1 cellular context compared by ENCODE assay signal in the genomic region with DNA sequence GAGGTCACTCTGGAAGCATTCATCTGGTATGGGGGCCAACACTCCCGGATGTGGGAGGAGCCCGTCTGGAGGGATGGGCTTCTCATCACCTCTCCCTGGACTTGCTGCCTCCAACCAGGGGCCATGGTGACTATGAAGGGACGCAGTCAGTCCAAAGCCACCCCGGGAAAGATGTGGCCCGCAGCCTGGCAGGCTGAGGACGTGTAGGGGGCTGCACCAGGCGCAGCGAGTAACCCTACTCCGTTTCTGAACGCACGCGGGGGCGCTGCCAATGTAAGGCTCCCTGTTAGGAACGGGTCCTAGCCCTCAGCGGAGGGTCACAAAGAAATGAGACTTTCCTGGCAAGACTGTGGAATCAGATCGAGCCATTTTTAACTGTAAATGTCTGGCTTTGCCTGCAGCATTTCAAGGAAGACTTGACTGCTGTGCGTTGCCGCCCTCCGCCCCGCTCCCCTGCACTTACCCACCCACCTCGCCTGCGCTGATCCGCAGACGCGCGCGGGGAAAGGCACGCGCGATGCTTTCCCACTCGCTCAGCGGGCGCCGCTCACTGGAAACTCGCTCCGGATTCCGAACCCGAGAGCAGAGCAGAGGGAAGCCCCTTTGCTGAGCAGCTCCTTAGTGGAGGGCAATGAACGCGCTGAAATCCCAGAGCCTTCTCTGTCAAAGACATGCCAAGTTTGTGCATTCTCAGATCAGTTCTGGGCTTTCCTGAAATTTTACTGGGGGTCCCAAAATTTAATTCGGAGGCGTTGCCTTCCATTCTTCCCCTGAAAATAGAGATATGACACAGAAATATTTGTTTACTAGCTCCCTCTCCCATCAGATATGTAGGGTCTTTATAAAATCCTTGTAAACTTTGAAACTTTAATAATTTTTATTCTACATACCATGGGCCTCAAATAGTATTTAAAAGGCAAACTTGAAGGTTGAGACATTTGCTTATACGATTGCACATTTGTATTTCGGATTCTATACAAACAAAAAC.
TF ChIP-seq lines count a peak whose summit lies in the region.

No MANE protein-coding gene starts in this region.

TF ChIP-seq in H1, 55 proteins besides CTCF, POLR2A, EP300 and RAD21 (continued from another document):
- TF ChIP-seq YY1 (IDR thresholded peaks at IDR 0.05; ENCODE audit: low read depth, low read length) (no peak), CREB1 (IDR thresholded peaks at IDR 0.05) (no peak), GTF2F1 (IDR thresholded peaks at IDR 0.05; ENCODE audit: borderline replicate concordance, low read depth, low read length) (no peak), SP4 (IDR thresholded peaks at IDR 0.05; ENCODE audit: low read length) (no peak), PHF8 (conservative IDR thresholded peaks at IDR 0.05; ENCODE audit: low read depth, low read length) (peak; percentile 56; the same call in 1 of the 2 replicates), BACH1 (IDR thresholded peaks at IDR 0.05; ENCODE audit: low read length) (peak; percentile 62; the same call in 1 of the 2 replicates), SP2 (IDR thresholded peaks at IDR 0.05; ENCODE audit: low read length) (no peak), RBBP5 (IDR thresholded peaks at IDR 0.05; ENCODE audit: borderline replicate concordance, low read depth, low read length) (no peak), POU5F1 (IDR thresholded peaks at IDR 0.05; ENCODE audit: low read depth, low read length) (no peak), SAP30 (IDR thresholded peaks at IDR 0.05; ENCODE audit: insufficient read depth, insufficient replicate concordance, low read length) (no peak), EZH2 (IDR thresholded peaks at IDR 0.05; ENCODE audit: low read depth, low read length, severe bottlenecking) (peak; percentile 31), NRF1 (IDR thresholded peaks at IDR 0.05; ENCODE audit: low read depth, low read length) (no peak), EGR1 (IDR thresholded peaks at IDR 0.05; ENCODE audit: borderline replicate concordance, low read depth, low read length) (no peak), HDAC2 (IDR thresholded peaks at IDR 0.05; ENCODE audit: borderline replicate concordance in 1 of 2, low read depth in 2 of 2, low read length in 2 of 2) (peak; percentile 48 to 76; a peak in 2 of 4 replicates), ASH2L (IDR thresholded peaks at IDR 0.05; ENCODE audit: low read length) (peak; percentile 65), TBP (IDR thresholded peaks at IDR 0.05; ENCODE audit: low read depth, low read length) (peak; percentile 80), GABPA (IDR thresholded peaks at IDR 0.05; ENCODE audit: borderline replicate concordance, insufficient read depth, low read length) (no peak), RNF2 (IDR thresholded peaks at IDR 0.05; ENCODE audit: borderline replicate concordance, low read depth, low read length, missing control alignments, poor library complexity, severe bottlenecking) (no peak), SRF (IDR thresholded peaks at IDR 0.05; ENCODE audit: low read depth, low read length) (no peak), FOSL1 (IDR thresholded peaks at IDR 0.05; ENCODE audit: insufficient read depth, low read depth, low read length) (no peak), CTBP2 (IDR thresholded peaks at IDR 0.05; ENCODE audit: borderline replicate concordance, insufficient read depth, insufficient read length, low read length) (peak; percentile 55), BRCA1 (IDR thresholded peaks at IDR 0.05; ENCODE audit: low read depth, low read length) (no peak), TAF1 (IDR thresholded peaks at IDR 0.05; ENCODE audit: low read depth, low read length) (peak; percentile 61), TEAD4 (IDR thresholded peaks at IDR 0.05; ENCODE audit: low read depth, low read length) (no peak), HDAC6 (IDR thresholded peaks at IDR 0.05; ENCODE audit: low read depth, low read length) (no peak), JUND (IDR thresholded peaks at IDR 0.05; ENCODE audit: low read length) (no peak), MAFK (IDR thresholded peaks at IDR 0.05; ENCODE audit: low read depth, low read length) (no peak), POLR2AphosphoS5 (IDR thresholded peaks at IDR 0.05; ENCODE audit: low read depth, low read length) (peak; percentile 57), NANOG (IDR thresholded peaks at IDR 0.05; ENCODE audit: insufficient read depth, low read depth, low read length, poor library complexity, severe bottlenecking) (no peak), ZNF274 (IDR thresholded peaks at IDR 0.05; ENCODE audit: borderline replicate concordance, extremely low read depth, low read length) (no peak), CEBPB (IDR thresholded peaks at IDR 0.05; ENCODE audit: low read depth, low read length) (no peak), KDM4A (IDR thresholded peaks at IDR 0.05; ENCODE audit: low read depth, low read length, severe bottlenecking) (peak; percentile 75)
- TF ChIP-seq, protein P1, sequence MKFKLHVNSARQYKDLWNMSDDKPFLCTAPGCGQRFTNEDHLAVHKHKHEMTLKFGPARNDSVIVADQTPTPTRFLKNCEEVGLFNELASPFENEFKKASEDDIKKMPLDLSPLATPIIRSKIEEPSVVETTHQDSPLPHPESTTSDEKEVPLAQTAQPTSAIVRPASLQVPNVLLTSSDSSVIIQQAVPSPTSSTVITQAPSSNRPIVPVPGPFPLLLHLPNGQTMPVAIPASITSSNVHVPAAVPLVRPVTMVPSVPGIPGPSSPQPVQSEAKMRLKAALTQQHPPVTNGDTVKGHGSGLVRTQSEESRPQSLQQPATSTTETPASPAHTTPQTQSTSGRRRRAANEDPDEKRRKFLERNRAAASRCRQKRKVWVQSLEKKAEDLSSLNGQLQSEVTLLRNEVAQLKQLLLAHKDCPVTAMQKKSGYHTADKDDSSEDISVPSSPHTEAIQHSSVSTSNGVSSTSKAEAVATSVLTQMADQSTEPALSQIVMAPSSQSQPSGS (IDR thresholded peaks at IDR 0.05; ENCODE audit: low read length) = no peak
- TF ChIP-seq, protein P2, sequence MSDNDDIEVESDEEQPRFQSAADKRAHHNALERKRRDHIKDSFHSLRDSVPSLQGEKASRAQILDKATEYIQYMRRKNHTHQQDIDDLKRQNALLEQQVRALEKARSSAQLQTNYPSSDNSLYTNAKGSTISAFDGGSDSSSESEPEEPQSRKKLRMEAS (IDR thresholded peaks at IDR 0.05) = no peak
- TF ChIP-seq, protein P3, sequence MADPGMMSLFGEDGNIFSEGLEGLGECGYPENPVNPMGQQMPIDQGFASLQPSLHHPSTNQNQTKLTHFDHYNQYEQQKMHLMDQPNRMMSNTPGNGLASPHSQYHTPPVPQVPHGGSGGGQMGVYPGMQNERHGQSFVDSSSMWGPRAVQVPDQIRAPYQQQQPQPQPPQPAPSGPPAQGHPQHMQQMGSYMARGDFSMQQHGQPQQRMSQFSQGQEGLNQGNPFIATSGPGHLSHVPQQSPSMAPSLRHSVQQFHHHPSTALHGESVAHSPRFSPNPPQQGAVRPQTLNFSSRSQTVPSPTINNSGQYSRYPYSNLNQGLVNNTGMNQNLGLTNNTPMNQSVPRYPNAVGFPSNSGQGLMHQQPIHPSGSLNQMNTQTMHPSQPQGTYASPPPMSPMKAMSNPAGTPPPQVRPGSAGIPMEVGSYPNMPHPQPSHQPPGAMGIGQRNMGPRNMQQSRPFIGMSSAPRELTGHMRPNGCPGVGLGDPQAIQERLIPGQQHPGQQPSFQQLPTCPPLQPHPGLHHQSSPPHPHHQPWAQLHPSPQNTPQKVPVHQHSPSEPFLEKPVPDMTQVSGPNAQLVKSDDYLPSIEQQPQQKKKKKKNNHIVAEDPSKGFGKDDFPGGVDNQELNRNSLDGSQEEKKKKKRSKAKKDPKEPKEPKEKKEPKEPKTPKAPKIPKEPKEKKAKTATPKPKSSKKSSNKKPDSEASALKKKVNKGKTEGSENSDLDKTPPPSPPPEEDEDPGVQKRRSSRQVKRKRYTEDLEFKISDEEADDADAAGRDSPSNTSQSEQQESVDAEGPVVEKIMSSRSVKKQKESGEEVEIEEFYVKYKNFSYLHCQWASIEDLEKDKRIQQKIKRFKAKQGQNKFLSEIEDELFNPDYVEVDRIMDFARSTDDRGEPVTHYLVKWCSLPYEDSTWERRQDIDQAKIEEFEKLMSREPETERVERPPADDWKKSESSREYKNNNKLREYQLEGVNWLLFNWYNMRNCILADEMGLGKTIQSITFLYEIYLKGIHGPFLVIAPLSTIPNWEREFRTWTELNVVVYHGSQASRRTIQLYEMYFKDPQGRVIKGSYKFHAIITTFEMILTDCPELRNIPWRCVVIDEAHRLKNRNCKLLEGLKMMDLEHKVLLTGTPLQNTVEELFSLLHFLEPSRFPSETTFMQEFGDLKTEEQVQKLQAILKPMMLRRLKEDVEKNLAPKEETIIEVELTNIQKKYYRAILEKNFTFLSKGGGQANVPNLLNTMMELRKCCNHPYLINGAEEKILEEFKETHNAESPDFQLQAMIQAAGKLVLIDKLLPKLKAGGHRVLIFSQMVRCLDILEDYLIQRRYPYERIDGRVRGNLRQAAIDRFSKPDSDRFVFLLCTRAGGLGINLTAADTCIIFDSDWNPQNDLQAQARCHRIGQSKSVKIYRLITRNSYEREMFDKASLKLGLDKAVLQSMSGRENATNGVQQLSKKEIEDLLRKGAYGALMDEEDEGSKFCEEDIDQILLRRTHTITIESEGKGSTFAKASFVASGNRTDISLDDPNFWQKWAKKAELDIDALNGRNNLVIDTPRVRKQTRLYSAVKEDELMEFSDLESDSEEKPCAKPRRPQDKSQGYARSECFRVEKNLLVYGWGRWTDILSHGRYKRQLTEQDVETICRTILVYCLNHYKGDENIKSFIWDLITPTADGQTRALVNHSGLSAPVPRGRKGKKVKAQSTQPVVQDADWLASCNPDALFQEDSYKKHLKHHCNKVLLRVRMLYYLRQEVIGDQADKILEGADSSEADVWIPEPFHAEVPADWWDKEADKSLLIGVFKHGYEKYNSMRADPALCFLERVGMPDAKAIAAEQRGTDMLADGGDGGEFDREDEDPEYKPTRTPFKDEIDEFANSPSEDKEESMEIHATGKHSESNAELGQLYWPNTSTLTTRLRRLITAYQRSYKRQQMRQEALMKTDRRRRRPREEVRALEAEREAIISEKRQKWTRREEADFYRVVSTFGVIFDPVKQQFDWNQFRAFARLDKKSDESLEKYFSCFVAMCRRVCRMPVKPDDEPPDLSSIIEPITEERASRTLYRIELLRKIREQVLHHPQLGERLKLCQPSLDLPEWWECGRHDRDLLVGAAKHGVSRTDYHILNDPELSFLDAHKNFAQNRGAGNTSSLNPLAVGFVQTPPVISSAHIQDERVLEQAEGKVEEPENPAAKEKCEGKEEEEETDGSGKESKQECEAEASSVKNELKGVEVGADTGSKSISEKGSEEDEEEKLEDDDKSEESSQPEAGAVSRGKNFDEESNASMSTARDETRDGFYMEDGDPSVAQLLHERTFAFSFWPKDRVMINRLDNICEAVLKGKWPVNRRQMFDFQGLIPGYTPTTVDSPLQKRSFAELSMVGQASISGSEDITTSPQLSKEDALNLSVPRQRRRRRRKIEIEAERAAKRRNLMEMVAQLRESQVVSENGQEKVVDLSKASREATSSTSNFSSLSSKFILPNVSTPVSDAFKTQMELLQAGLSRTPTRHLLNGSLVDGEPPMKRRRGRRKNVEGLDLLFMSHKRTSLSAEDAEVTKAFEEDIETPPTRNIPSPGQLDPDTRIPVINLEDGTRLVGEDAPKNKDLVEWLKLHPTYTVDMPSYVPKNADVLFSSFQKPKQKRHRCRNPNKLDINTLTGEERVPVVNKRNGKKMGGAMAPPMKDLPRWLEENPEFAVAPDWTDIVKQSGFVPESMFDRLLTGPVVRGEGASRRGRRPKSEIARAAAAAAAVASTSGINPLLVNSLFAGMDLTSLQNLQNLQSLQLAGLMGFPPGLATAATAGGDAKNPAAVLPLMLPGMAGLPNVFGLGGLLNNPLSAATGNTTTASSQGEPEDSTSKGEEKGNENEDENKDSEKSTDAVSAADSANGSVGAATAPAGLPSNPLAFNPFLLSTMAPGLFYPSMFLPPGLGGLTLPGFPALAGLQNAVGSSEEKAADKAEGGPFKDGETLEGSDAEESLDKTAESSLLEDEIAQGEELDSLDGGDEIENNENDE (IDR thresholded peaks at IDR 0.05; ENCODE audit: insufficient replicate concordance, low read length) = no peak
- TF ChIP-seq, protein P4, sequence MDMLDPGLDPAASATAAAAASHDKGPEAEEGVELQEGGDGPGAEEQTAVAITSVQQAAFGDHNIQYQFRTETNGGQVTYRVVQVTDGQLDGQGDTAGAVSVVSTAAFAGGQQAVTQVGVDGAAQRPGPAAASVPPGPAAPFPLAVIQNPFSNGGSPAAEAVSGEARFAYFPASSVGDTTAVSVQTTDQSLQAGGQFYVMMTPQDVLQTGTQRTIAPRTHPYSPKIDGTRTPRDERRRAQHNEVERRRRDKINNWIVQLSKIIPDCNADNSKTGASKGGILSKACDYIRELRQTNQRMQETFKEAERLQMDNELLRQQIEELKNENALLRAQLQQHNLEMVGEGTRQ (IDR thresholded peaks at IDR 0.05; ENCODE audit: low read length) = no peak
- TF ChIP-seq, protein P5, sequence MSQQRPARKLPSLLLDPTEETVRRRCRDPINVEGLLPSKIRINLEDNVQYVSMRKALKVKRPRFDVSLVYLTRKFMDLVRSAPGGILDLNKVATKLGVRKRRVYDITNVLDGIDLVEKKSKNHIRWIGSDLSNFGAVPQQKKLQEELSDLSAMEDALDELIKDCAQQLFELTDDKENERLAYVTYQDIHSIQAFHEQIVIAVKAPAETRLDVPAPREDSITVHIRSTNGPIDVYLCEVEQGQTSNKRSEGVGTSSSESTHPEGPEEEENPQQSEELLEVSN (IDR thresholded peaks at IDR 0.05) = 0 out of 2 replicates have a peak, but pooled peaks have one; percentile 19
TF ChIP-seq in H1: peak in this region for 13.
